ENCODE assay signal across 8 cellular contexts in genomic region chr12:109804820-109805761, GRCh38. TPM values are rescaled to one million over a fixed set of nuclear protein-coding genes. Genes with fewer than 3 reads are reported as not detected.
A peak's percentile ranks its signal among the peaks of the same experiment; 100 is the strongest.
DNase-seq lines count a peak whose midpoint lies in the region; ATAC-seq and TF ChIP-seq lines count a peak whose summit lies in the region.

No MANE protein-coding gene starts in this region.

- no peak overlapping the region for H2AFZ ChIP-seq in fibroblast of lung (ENCODE audit: low read length)

- no peak overlapping the region for H3K4me3 ChIP-seq in AG09309 (ENCODE audit: control insufficient read depth, low read depth, low read length)
- H3K4me3 ChIP-seq in fibroblast of lung (replicated peaks in 1 of 4; ENCODE audit: control extremely low read depth in 1 of 4, insufficient read depth in 1 of 4, low read depth in 3 of 4, low read length in 4 of 4): no peak overlapping the region

- H3K4me1 ChIP-seq in fibroblast of lung (ENCODE audit: control insufficient read depth, extremely low read depth, insufficient read depth, low read length): no peaks in the 10 kb centered on the region

- H3K4me3 Mint-ChIP-seq in natural killer cell treated with Interleukin-12 subunit alpha and Interleukin-12 subunit beta and Interleukin-15 and Interleukin-18, amount 100 ng/mL, for 72 hours: no peak overlapping the region

- no peak overlapping the region for H3K27ac Mint-ChIP-seq in natural killer cell treated with Interleukin-12 subunit alpha and Interleukin-12 subunit beta and Interleukin-15 and Interleukin-18, amount 100 ng/mL, for 72 hours

- H3K79me2 ChIP-seq in fibroblast of lung (ENCODE audit: control insufficient read depth, insufficient read depth, low read length): no peaks in the 10 kb centered on the region

- peak; percentile 70 to 81 for ATAC-seq in natural killer cell treated with Interleukin-12 subunit alpha and Interleukin-12 subunit beta and Interleukin-15 and Interleukin-18, amount 100 ng/mL, for 72 hours
- no peak for ATAC-seq in HG03432 (IDR thresholded peaks at IDR 0.05; ENCODE audit: unreplicated experiment)

- no peaks in the 10 kb centered on the region for H3K4me1 Mint-ChIP-seq in natural killer cell treated with Interleukin-12 subunit alpha and Interleukin-12 subunit beta and Interleukin-15 and Interleukin-18, amount 100 ng/mL, for 72 hours (ENCODE audit: low read depth in 2 of 2)

- H3K27ac ChIP-seq in fibroblast of lung (ENCODE audit: insufficient read depth, low read length): no peak overlapping the region

- H3K36me3 Mint-ChIP-seq in natural killer cell treated with Interleukin-12 subunit alpha and Interleukin-12 subunit beta and Interleukin-15 and Interleukin-18, amount 100 ng/mL, for 72 hours: no peaks in the 10 kb centered on the region

- no peaks in the 10 kb centered on the region for H3K9me3 ChIP-seq in fibroblast of lung (ENCODE audit: control insufficient read depth, insufficient read depth, low read depth, low read length)

- no peaks in the 10 kb centered on the region for H3K27me3 Mint-ChIP-seq in natural killer cell treated with Interleukin-12 subunit alpha and Interleukin-12 subunit beta and Interleukin-15 and Interleukin-18, amount 100 ng/mL, for 72 hours

- no peaks in the 10 kb centered on the region for H3K36me3 ChIP-seq in fibroblast of lung (ENCODE audit: control insufficient read depth, insufficient read depth, low read length)

- TF ChIP-seq CTCF in AG09309 (IDR thresholded peaks at IDR 0.05; ENCODE audit: control insufficient read depth, insufficient read depth, low read depth, low read length, missing control alignments): peak; percentile 97
- peak; percentile 95 to 98 for TF ChIP-seq CTCF in fibroblast of lung (conservative IDR thresholded peaks at IDR 0.05 in 1 of 2, IDR thresholded peaks at IDR 0.05 in 1 of 2; ENCODE audit: low read depth in 1 of 2, low read length in 2 of 2)

- no peaks in the 10 kb centered on the region for H4K20me1 ChIP-seq in fibroblast of lung (ENCODE audit: control insufficient read depth, extremely low read depth, insufficient read depth, low read length)

- no peaks in the 10 kb centered on the region for H3K27me3 ChIP-seq in fibroblast of lung (ENCODE audit: control insufficient read depth, insufficient read depth, low read length)

- no peak for DNase-seq in AG09309 (ENCODE audit: low read depth)
- DNase-seq in GM19240 (ENCODE audit: insufficient read length, low spot score): peak; percentile 80
- peak; percentile 45 for DNase-seq in NOMO-1 treated with DMSO at 0.1 percent for 48 hours (lab: John Stamatoyannopoulos, UW; ENCODE audit: unreplicated experiment)
- peak; percentile 78 for DNase-seq in activated T-cell treated with anti-CD3 and anti-CD28 coated beads, Interleukin-2, amount 50 U/mL, for 1 hour
- DNase-seq in fibroblast of lung (ENCODE audit: low read depth in 2 of 2): peak; percentile 27 to 50
- peak; percentile 71 for DNase-seq in natural killer cell treated with Interleukin-12 subunit alpha and Interleukin-12 subunit beta and Interleukin-15 and Interleukin-18, amount 100 ng/mL, for 72 hours (ENCODE audit: low spot score)
- DNase-seq in stimulated activated naive CD4-positive, alpha-beta T cell (lab: John Stamatoyannopoulos, UW): peak; percentile 10 to 64 (median 58)

- H3K9ac ChIP-seq in fibroblast of lung (ENCODE audit: insufficient read depth, low read length): no peak overlapping the region

- no peak overlapping the region for H3K4me2 ChIP-seq in fibroblast of lung (ENCODE audit: extremely low read depth, insufficient read depth, low read length)

- H3K9me3 Mint-ChIP-seq in natural killer cell treated with Interleukin-12 subunit alpha and Interleukin-12 subunit beta and Interleukin-15 and Interleukin-18, amount 100 ng/mL, for 72 hours: no peaks in the 10 kb centered on the region

RNA-seq across cellular contexts. Expression of gene TRPV4, which starts 28.1 kb away (rescaled TPM):
- total RNA-seq in fibroblast of lung: 0.51 and 0.66 TPM in 2 replicates
- polyA plus RNA-seq in fibroblast of lung: 0.83 and 1.5 TPM in 2 replicates
- 0.65 and 1.6 TPM in 2 replicates for polyA plus RNA-seq in fibroblast of lung (2012)
- 1.6 and 7.0 TPM in 2 replicates for polyA minus RNA-seq in fibroblast of lung (ENCODE audit: low replicate concordance)
- total RNA-seq in natural killer cell treated with Interleukin-12 subunit alpha and Interleukin-12 subunit beta and Interleukin-15 and Interleukin-18, amount 100 ng/mL, for 72 hours: not detected
